ENCODE assay signal across 12 cellular contexts in genomic region chr5:88875609-88876234, GRCh38. TPM values are rescaled to one million over a fixed set of nuclear protein-coding genes. Genes with fewer than 3 reads are reported as not detected.
DNase-seq lines count a peak whose midpoint lies in the region; ATAC-seq and TF ChIP-seq lines count a peak whose summit lies in the region.
"Had no signal": no experiment of that assay in that cellular context is flagged by ENCODE, and none has a peak within 500 bp of the region (broad histone marks: within the 10 kb centered on the region; RNA-seq: fewer than 3 reads in every experiment).

No MANE protein-coding gene starts in this region.

- 27 to 33% methylated on average over 2 of the region's 2 CpGs for WGBS in gastroesophageal sphincter (ENCODE audit: low coverage in 1 of 2), 2 donors

- CTCF ChIA-PET in T-cell (lab: Charles Lee): interaction anchor here in 1 of 2 donors (1.0 kb wide), 1 partner anchor 47 kb away, joined by 6 read pairs; no protein-coding TSS in a partner anchor

- H3K27me3 ChIP-seq in gastroesophageal sphincter: no peaks in the 10 kb centered on the region

- ATAC-seq in GM21717 (IDR thresholded peaks at IDR 0.05; ENCODE audit: unreplicated experiment) (peak; percentile 55), gastroesophageal sphincter (peak; percentile 35), T-cell (replicated peaks in 1 of 4) (no peak)
- ATAC-seq in activated T-cell treated with anti-CD3 and anti-CD28 coated beads, Interleukin-2, amount 50 U/mL, for 4 hours: no peak

- DNase-seq in ACHN (peak; percentile 52), NCI-H526 (lab: John Stamatoyannopoulos, UW) (peak; percentile 12 to 35), T-cell (no peak), amniotic stem cell (lab: John Stamatoyannopoulos, UW) (no peak), NCI-H345 (lab: John Stamatoyannopoulos, UW) (no peak)
- no peak for DNase-seq in activated T-cell treated with anti-CD3 and anti-CD28 coated beads, Interleukin-2, amount 50 U/mL, for 4 hours
- DNase-seq: T1000 had no signal

- H3K4me1 ChIP-seq in gastroesophageal sphincter: peaks cover 0 to 56% (median 6%) of the 10 kb centered on the region in 3 donors

- in situ Hi-C loops in ACHN (cut with HindIII; ENCODE audit: low pct_ligation_motif_present, low pct_unique_long_range_greater_than_20kb, low sequenced_read_pairs): no loop called here

- H3K36me3 ChIP-seq in gastroesophageal sphincter: no peaks in the 10 kb centered on the region

- TF ChIP-seq POLR2A in gastroesophageal sphincter (IDR thresholded peaks at IDR 0.05): no peak

- no peak overlapping the region for H3K4me3 Mint-ChIP-seq in activated T-cell treated with anti-CD3 and anti-CD28 coated beads, Interleukin-2, amount 50 U/mL, for 4 hours
- H3K4me3 Mint-ChIP-seq in T-cell: no peak overlapping the region

- no peak overlapping the region for H3K4me3 ChIP-seq in gastroesophageal sphincter

- H3K9me3 ChIP-seq in gastroesophageal sphincter: no peaks in the 10 kb centered on the region

- POLR2A ChIA-PET in T-cell (lab: Charles Lee): no interaction called here

- no peak overlapping the region for H3K27ac Mint-ChIP-seq in T-cell
- H3K27ac Mint-ChIP-seq: progenitor cell of endocrine pancreas had no signal

- TF ChIP-seq CTCF in gastroesophageal sphincter (IDR thresholded peaks at IDR 0.05): no peak

- H3K9me3 Mint-ChIP-seq in activated T-cell treated with anti-CD3 and anti-CD28 coated beads, Interleukin-2, amount 50 U/mL, for 4 hours: no peaks in the 10 kb centered on the region
- H3K9me3 Mint-ChIP-seq in T-cell: peaks cover 0 to 5% (median 0%) of the 10 kb centered on the region in 3 donors

- no peaks in the 10 kb centered on the region for H3K4me1 Mint-ChIP-seq in activated T-cell treated with anti-CD3 and anti-CD28 coated beads, Interleukin-2, amount 50 U/mL, for 4 hours (ENCODE audit: low read depth)
- H3K4me1 Mint-ChIP-seq in T-cell: no peaks in the 10 kb centered on the region

- peaks cover 18% of the 10 kb centered on the region for H3K27me3 Mint-ChIP-seq in activated T-cell treated with anti-CD3 and anti-CD28 coated beads, Interleukin-2, amount 50 U/mL, for 4 hours (ENCODE audit: low read depth)
- peaks cover 0 to 21% of the 10 kb centered on the region in 2 donors for H3K27me3 Mint-ChIP-seq in T-cell
- H3K27me3 Mint-ChIP-seq: progenitor cell of endocrine pancreas had no signal

- H3K36me3 Mint-ChIP-seq in activated T-cell treated with anti-CD3 and anti-CD28 coated beads, Interleukin-2, amount 50 U/mL, for 4 hours (ENCODE audit: insufficient read depth): no peaks in the 10 kb centered on the region
- H3K36me3 Mint-ChIP-seq in T-cell: no peaks in the 10 kb centered on the region

- TF ChIP-seq EP300 in gastroesophageal sphincter (IDR thresholded peaks at IDR 0.05): no peak

- H3K27ac ChIP-seq in gastroesophageal sphincter: peak overlapping the region in 3 of 4 donors; percentile 16 to 95 (median 47)
- H3K27ac ChIP-seq: C4-2B, epithelial cell of prostate had no signal

RNA-seq across cellular contexts. Expression of gene MEF2C, which starts 7.3 kb away (rescaled TPM):
- 10 to 100 TPM; 23.1 to 66.9 (median 29.5) TPM for total RNA-seq in gastroesophageal sphincter
- 1 to 10 TPM in 2 of 3 donors, under 1 TPM in 1; 0.76 to 3.1 (median 1.4) TPM for total RNA-seq in activated T-cell treated with anti-CD3 and anti-CD28 coated beads, Interleukin-2, amount 50 U/mL, for 4 hours
- total RNA-seq in T-cell: 1 to 10 TPM; 2.5 to 9.4 (median 4.4) TPM

Comparison
In these comparisons a context has a peak if more than half of its experiments do, and no peak if none do; other contexts are left out.
1. DNase-seq: peak in ACHN (single experiment) and NCI-H526 (2 of 2); none in activated T-cell treated with anti-CD3 and anti-CD28 coated beads, Interleukin-2, amount 50 U/mL, for 4 hours (single experiment), T-cell (0 of 34), amniotic stem cell (single experiment) and NCI-H345 (single experiment).
2. ATAC-seq: peak in GM21717 (single experiment) and gastroesophageal sphincter (single experiment); none in activated T-cell treated with anti-CD3 and anti-CD28 coated beads, Interleukin-2, amount 50 U/mL, for 4 hours (0 of 2) and T-cell (0 of 4).